In the genomic region with DNA sequence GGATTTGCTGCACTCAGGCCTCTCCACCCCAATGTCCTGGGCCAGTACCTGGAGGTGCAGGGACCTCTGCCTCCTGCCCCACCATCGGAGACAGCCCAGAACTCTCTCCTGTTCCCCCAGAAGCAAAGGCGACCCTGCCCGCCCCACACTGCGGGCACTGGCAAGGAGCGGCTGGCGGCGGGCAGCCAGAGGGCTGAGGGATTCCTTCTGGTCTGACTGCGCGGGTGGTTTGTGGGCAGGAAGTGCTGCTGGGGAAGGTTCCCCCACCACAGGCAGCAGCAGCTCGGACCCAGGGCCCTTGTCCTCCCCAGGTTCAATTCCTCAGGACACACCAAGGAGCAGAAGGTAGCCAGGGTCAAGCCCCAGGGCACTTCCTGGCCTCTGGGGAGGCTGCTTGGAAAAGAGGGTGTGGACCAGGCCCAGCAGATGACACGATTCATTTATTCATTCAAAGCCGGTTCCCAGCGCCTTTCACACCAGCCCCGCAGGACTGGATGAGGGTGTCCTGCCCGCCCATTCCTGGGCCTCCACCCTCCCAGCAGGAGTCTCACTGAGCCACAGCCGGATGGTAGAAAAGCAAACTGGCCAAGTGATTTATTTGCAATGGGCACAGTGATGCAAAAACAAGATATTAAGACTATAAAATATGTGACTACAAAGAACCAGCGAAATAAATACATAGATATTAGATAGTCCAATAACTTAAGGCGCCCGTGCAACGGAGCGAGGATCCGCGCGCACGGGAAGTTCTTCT, we compare ENCODE assay signal across 8 cellular contexts. TPM values are rescaled to one million over a fixed set of nuclear protein-coding genes. Genes with fewer than 3 reads are reported as not detected.
DNase-seq lines count a peak whose midpoint lies in the region; ATAC-seq and TF ChIP-seq lines count a peak whose summit lies in the region.

No MANE protein-coding gene starts in this region.

- H3K4me3 ChIP-seq in epithelial cell of proximal tubule (ENCODE audit: low read depth, low read length), result peak overlapping the region; percentile 84

- peaks cover 5% of the 10 kb centered on the region for H3K4me1 Mint-ChIP-seq in nephron

- peak overlapping the region; percentile 65 to 76 (median 74) for H3K4me3 Mint-ChIP-seq in nephron

- no peak for ATAC-seq in HG03097 (IDR thresholded peaks at IDR 0.05; ENCODE audit: low FRiP score, unreplicated experiment)
- no peak for ATAC-seq in GM21515 (IDR thresholded peaks at IDR 0.05; ENCODE audit: unreplicated experiment)

- TF ChIP-seq CTCF in epithelial cell of proximal tubule (conservative IDR thresholded peaks at IDR 0.05; ENCODE audit: low read depth, low read length) (peak; percentile 4), nephron (IDR thresholded peaks at IDR 0.05; ENCODE audit: unreplicated experiment in 3 of 3) (no peak)

- peaks cover 54% of the 10 kb centered on the region for H3K27me3 Mint-ChIP-seq in nephron (ENCODE audit: low read depth)

- H3K36me3 Mint-ChIP-seq in nephron (ENCODE audit: low read depth), result no peaks in the 10 kb centered on the region

- H3K9me3 Mint-ChIP-seq in nephron, result no peaks in the 10 kb centered on the region

- H3K27ac Mint-ChIP-seq in nephron, result no peak overlapping the region

- DNase-seq in DMS53 (lab: John Stamatoyannopoulos, UW) (peak; percentile 68), epithelial cell of proximal tubule (ENCODE audit: low read depth) (no peak), DMS153 (lab: John Stamatoyannopoulos, UW) (no peak), NCI-H2081 treated with DMSO at 0.1 percent for 48 hours (lab: John Stamatoyannopoulos, UW) (no peak)

TF ChIP-seq in PFSK-1, 5 proteins besides CTCF, POLR2A, EP300 and RAD21:
- TF ChIP-seq TAF1 (IDR thresholded peaks at IDR 0.05; ENCODE audit: borderline replicate concordance, insufficient read depth, low read length) (no peak), SIN3A (IDR thresholded peaks at IDR 0.05; ENCODE audit: borderline replicate concordance, insufficient read depth, low read length) (no peak; the same call in 1 of the 2 replicates), POLR2AphosphoS5 (IDR thresholded peaks at IDR 0.05; ENCODE audit: low read depth, low read length) (peak; percentile 14; the same call in 1 of the 2 replicates)

RNA-seq across cellular contexts. Expression of gene PHLDA2, which starts 1.2 kb away (rescaled TPM):
- polyA plus RNA-seq in PFSK-1 (2012; ENCODE audit: insufficient read length, low read depth), result 318 TPM
- total RNA-seq in epithelial cell of proximal tubule, result 63.1 and 97.2 TPM in 2 replicates

RNA-seq across cellular contexts. Expression of gene CDKN1C, which starts 42.5 kb away (rescaled TPM):
- 70.8 TPM for polyA plus RNA-seq in PFSK-1 (2012; ENCODE audit: insufficient read length, low read depth)
- 12.7 and 27.7 TPM in 2 replicates for total RNA-seq in epithelial cell of proximal tubule
